Comparison of ENCODE assay signal across 1 cellular context in genomic region chr14:55458800-55459577, GRCh38.
A peak's percentile ranks its signal among the peaks of the same experiment; 100 is the strongest.
TF ChIP-seq lines count a peak whose summit lies in the region.

No MANE protein-coding gene starts in this region.

TF ChIP-seq in GM12878, 131 proteins besides CTCF, POLR2A, EP300 and RAD21 (continued from another document and continues in another):
- peak; percentile 97 for TF ChIP-seq BACH1 (IDR thresholded peaks at IDR 0.05; ENCODE audit: borderline replicate concordance)
- peak; percentile 90 for TF ChIP-seq BCL11A (IDR thresholded peaks at IDR 0.05; ENCODE audit: low read depth, low read length)
- peak; percentile 67; the same call in 1 of the 2 replicates for TF ChIP-seq GABPA (IDR thresholded peaks at IDR 0.05; ENCODE audit: low read depth)
- TF ChIP-seq STAT3 (IDR thresholded peaks at IDR 0.05; ENCODE audit: low read depth, low read length) = no peak
- peak; percentile 80 for TF ChIP-seq ATF2 (IDR thresholded peaks at IDR 0.05; ENCODE audit: low read length)
- TF ChIP-seq MTA3 (IDR thresholded peaks at IDR 0.05; ENCODE audit: borderline replicate concordance, low read length) = peak; percentile 53; the same call in 1 of the 2 replicates
- TF ChIP-seq ESRRA (IDR thresholded peaks at IDR 0.05; ENCODE audit: low read length) = no peak
- TF ChIP-seq PML (IDR thresholded peaks at IDR 0.05; ENCODE audit: low read length) = peak; percentile 69; the same call in 1 of the 2 replicates
- no peak for TF ChIP-seq ZBTB40 (IDR thresholded peaks at IDR 0.05; ENCODE audit: borderline replicate concordance)
- TF ChIP-seq CHD2 (IDR thresholded peaks at IDR 0.05; ENCODE audit: borderline replicate concordance, low read depth, low read length) = no peak
- TF ChIP-seq JUNB (IDR thresholded peaks at IDR 0.05) = peak; percentile 98
- TF ChIP-seq IKZF2 (IDR thresholded peaks at IDR 0.05) = peak; percentile 76 to 80
- TF ChIP-seq DPF2 (IDR thresholded peaks at IDR 0.05) = peak; percentile 93
- TF ChIP-seq IRF4 (IDR thresholded peaks at IDR 0.05; ENCODE audit: low read depth, low read length) = peak; percentile 73; the same call in 1 of the 2 replicates
- TF ChIP-seq TCF7 (IDR thresholded peaks at IDR 0.05; ENCODE audit: borderline replicate concordance) = peak; percentile 57
- no peak for TF ChIP-seq WRNIP1 (IDR thresholded peaks at IDR 0.05; ENCODE audit: borderline replicate concordance, low read depth, low read length)
- TF ChIP-seq USF1 (IDR thresholded peaks at IDR 0.05; ENCODE audit: borderline replicate concordance, extremely low read length, insufficient read depth, low read depth, low read length) = no peak
- TF ChIP-seq NFIC (IDR thresholded peaks at IDR 0.05; ENCODE audit: low read depth, low read length) = peak; percentile 96
- 0 out of 2 replicates have a peak, but pooled peaks have one; percentile 22 for TF ChIP-seq CREB1 (IDR thresholded peaks at IDR 0.05; ENCODE audit: low read depth)
- TF ChIP-seq IKZF1 (conservative IDR thresholded peaks at IDR 0.05) = peak; percentile 67
- TF ChIP-seq CEBPZ (IDR thresholded peaks at IDR 0.05; ENCODE audit: low read depth, low read length) = no peak
- peak; percentile 72 for TF ChIP-seq RUNX3 (IDR thresholded peaks at IDR 0.05; ENCODE audit: low read length)
- TF ChIP-seq PKNOX1 (IDR thresholded peaks at IDR 0.05) = peak; percentile 45
- TF ChIP-seq MTA2 (IDR thresholded peaks at IDR 0.05; ENCODE audit: low read depth) = peak; percentile 98
- TF ChIP-seq MEF2A (IDR thresholded peaks at IDR 0.05; ENCODE audit: insufficient read depth, low read depth, low read length) = peak; percentile 57
- TF ChIP-seq ZNF592 (IDR thresholded peaks at IDR 0.05) = no peak
- TF ChIP-seq E4F1 (IDR thresholded peaks at IDR 0.05; ENCODE audit: borderline replicate concordance, partially characterized antibody) = no peak
- TF ChIP-seq FOXM1 (IDR thresholded peaks at IDR 0.05; ENCODE audit: low read depth, low read length) = peak; percentile 88; the same call in 1 of the 2 replicates
- TF ChIP-seq CBFB (IDR thresholded peaks at IDR 0.05; ENCODE audit: low read depth) = 0 out of 2 replicates have a peak, but pooled peaks have one; percentile 25
- TF ChIP-seq ZBTB33 (IDR thresholded peaks at IDR 0.05) = no peak
- TF ChIP-seq BCL3 (IDR thresholded peaks at IDR 0.05; ENCODE audit: borderline replicate concordance, insufficient read depth, low read depth, low read length, poor library complexity, severe bottlenecking) = peak; percentile 47
- peak; percentile 32; the same call in 1 of the 2 replicates for TF ChIP-seq RELB (IDR thresholded peaks at IDR 0.05; ENCODE audit: low read depth)
